8 cellular contexts compared by ENCODE assay signal in the genomic region with DNA sequence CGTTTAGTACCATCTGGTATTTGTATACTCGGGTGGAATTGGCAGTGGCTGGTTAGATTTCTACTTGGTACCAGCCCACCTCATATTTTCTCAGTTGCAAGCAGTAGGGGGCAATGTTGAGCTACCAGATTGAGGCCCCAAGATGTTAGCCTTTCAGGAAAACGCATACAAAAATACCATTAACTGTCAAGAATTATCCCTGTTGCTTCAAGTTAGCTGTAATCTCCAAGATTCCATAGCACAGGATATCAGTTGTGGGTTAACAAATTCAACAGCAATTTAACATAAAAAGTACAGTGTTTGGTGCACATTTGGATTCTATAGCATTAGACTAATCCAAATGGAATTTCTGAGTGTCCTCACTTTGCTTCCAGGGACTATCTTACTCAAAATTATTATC.
DNase-seq lines count a peak whose midpoint lies in the region; ATAC-seq and TF ChIP-seq lines count a peak whose summit lies in the region.

No MANE protein-coding gene starts in this region.

- peaks cover 0 to 3% of the 10 kb centered on the region in 2 experiments for H3K36me3 ChIP-seq in trophoblast cell (ENCODE audit: control insufficient read depth in 1 of 2, insufficient read depth in 2 of 2, low read length in 2 of 2)

- no peak overlapping the region for H3K27ac Mint-ChIP-seq in Calu3 (ENCODE audit: unreplicated experiment)
- peak overlapping the region; percentile 75 for H3K27ac Mint-ChIP-seq in HFFc6
- peak overlapping the region; percentile 11 for H3K27ac Mint-ChIP-seq in activated T-helper 1 cell treated with anti-CD3 and anti-CD28 coated beads, Interleukin-12 subunit alpha, Interleukin-12 subunit beta, Interleukin-2, Interleukin-4 antibody, amounts not matched to agents 30 ng/mL and 10 ng/mL and 1 ng/mL, durations not matched to agents 14 hours and 24 hours and 36 hours

- H3K9me3 ChIP-seq in trophoblast cell (ENCODE audit: insufficient read depth, low read depth, low read length), result no peaks in the 10 kb centered on the region

- H4K8ac ChIP-seq in trophoblast cell (ENCODE audit: low read depth, low read length), result no peak overlapping the region

- no peak overlapping the region for H3K4ac ChIP-seq in trophoblast cell (ENCODE audit: low read depth, low read length)

- H3K9me3 Mint-ChIP-seq in Calu3 (ENCODE audit: low read depth, unreplicated experiment), result no peaks in the 10 kb centered on the region
- H3K9me3 Mint-ChIP-seq in HFFc6, result no peaks in the 10 kb centered on the region
- no peaks in the 10 kb centered on the region for H3K9me3 Mint-ChIP-seq in activated T-helper 1 cell treated with anti-CD3 and anti-CD28 coated beads, Interleukin-12 subunit alpha, Interleukin-12 subunit beta, Interleukin-2, Interleukin-4 antibody, amounts not matched to agents 30 ng/mL and 10 ng/mL and 1 ng/mL, durations not matched to agents 14 hours and 24 hours and 36 hours

- H3K4me1 Mint-ChIP-seq in Calu3 (ENCODE audit: low read depth, unreplicated experiment) (peaks cover 11% of the 10 kb centered on the region), HFFc6 (ENCODE audit: low read depth) (peaks cover 39% of the 10 kb centered on the region)
- H3K4me1 Mint-ChIP-seq in activated T-helper 1 cell treated with anti-CD3 and anti-CD28 coated beads, Interleukin-12 subunit alpha, Interleukin-12 subunit beta, Interleukin-2, Interleukin-4 antibody, amounts not matched to agents 30 ng/mL and 10 ng/mL and 1 ng/mL, durations not matched to agents 14 hours and 24 hours and 36 hours (ENCODE audit: low read depth), result peaks cover 38% of the 10 kb centered on the region

- H3K23ac ChIP-seq in trophoblast cell (ENCODE audit: low read length), result no peak overlapping the region

- H4K12ac ChIP-seq in trophoblast cell (ENCODE audit: low read depth, low read length), result no peak overlapping the region

- DNase-seq in Calu3 (peak; percentile 67), HFFc6 (peak; percentile 60), NOMO-1 (lab: John Stamatoyannopoulos, UW; ENCODE audit: unreplicated experiment in 2 of 2) (peak; percentile 43 to 49), germinal center (ENCODE audit: low spot score) (peak; percentile 6), trophoblast cell (peak; percentile 29 to 69)
- peak; percentile 39 for DNase-seq in activated T-helper 1 cell treated with anti-CD3 and anti-CD28 coated beads, Interleukin-12 subunit alpha, Interleukin-12 subunit beta, Interleukin-2, Interleukin-4 antibody, amounts not matched to agents 30 ng/mL and 10 ng/mL and 1 ng/mL, durations not matched to agents 14 hours and 24 hours and 36 hours (ENCODE audit: low spot score)

- no peak overlapping the region for H3K14ac ChIP-seq in trophoblast cell (ENCODE audit: low read length)

- no peak overlapping the region for H2BK120ac ChIP-seq in trophoblast cell (ENCODE audit: insufficient read depth, low read length, poor library complexity)

- no peaks in the 10 kb centered on the region for H3K36me3 Mint-ChIP-seq in Calu3 (ENCODE audit: insufficient read depth, unreplicated experiment)
- peaks cover 10% of the 10 kb centered on the region for H3K36me3 Mint-ChIP-seq in HFFc6 (ENCODE audit: low read depth)
- peaks cover 5% of the 10 kb centered on the region for H3K36me3 Mint-ChIP-seq in activated T-helper 1 cell treated with anti-CD3 and anti-CD28 coated beads, Interleukin-12 subunit alpha, Interleukin-12 subunit beta, Interleukin-2, Interleukin-4 antibody, amounts not matched to agents 30 ng/mL and 10 ng/mL and 1 ng/mL, durations not matched to agents 14 hours and 24 hours and 36 hours (ENCODE audit: low read depth)

- H3K18ac ChIP-seq in trophoblast cell (ENCODE audit: low read length), result no peak overlapping the region

- intact Hi-C loops in Calu3 (cut with micrococcal nuclease; ENCODE audit: unreplicated experiment), result loop anchor here (2.0 to 10.0 kb wide), 4 partner anchors 119 to 1065 kb away; a partner anchor contains a TSS
- intact Hi-C loops in activated T-helper 1 cell treated with anti-CD3 and anti-CD28 coated beads, Interleukin-12 subunit alpha, Interleukin-12 subunit beta, Interleukin-2, Interleukin-4 antibody, amounts not matched to agents 30 ng/mL and 10 ng/mL and 1 ng/mL, durations not matched to agents 14 hours and 24 hours and 36 hours (cut with micrococcal nuclease), result loop anchor here (1.0 to 10.0 kb wide), 7 partner anchors 21 to 1365 kb away; no protein-coding TSS in a partner anchor

- ATAC-seq in HG02884 (IDR thresholded peaks at IDR 0.05; ENCODE audit: unreplicated experiment), result no peak
- no peak for ATAC-seq in HG03460 (IDR thresholded peaks at IDR 0.05; ENCODE audit: unreplicated experiment)

- no peaks in the 10 kb centered on the region for H3K79me2 ChIP-seq in trophoblast cell (ENCODE audit: control insufficient read depth, insufficient read depth, low read length, poor library complexity)

- BruUV-seq in Calu3 (replicated peaks; lab: Mats Ljungman, UMichigan), result no TSS peak

- H3K4me2 ChIP-seq in trophoblast cell (ENCODE audit: low read length), result no peak overlapping the region

- H3K4me1 ChIP-seq in trophoblast cell (ENCODE audit: control insufficient read depth in 1 of 2, insufficient read depth in 2 of 2, low read length in 2 of 2), result no peaks in the 10 kb centered on the region

- H2BK5ac ChIP-seq in trophoblast cell (ENCODE audit: low read depth, low read length, poor library complexity), result no peak overlapping the region

- H3K9ac ChIP-seq in trophoblast cell (ENCODE audit: low read length), result no peak overlapping the region

- no peak overlapping the region for H3K27ac ChIP-seq in trophoblast cell (ENCODE audit: low read depth, low read length)

- no peak overlapping the region for H4K91ac ChIP-seq in trophoblast cell (ENCODE audit: low read depth, low read length)

- no peaks in the 10 kb centered on the region for H3K27me3 ChIP-seq in trophoblast cell (ENCODE audit: insufficient read depth, low read length)

- no peak overlapping the region for H3K4me3 ChIP-seq in trophoblast cell (ENCODE audit: low read depth, low read length)

- TF ChIP-seq CTCF in Calu3 (IDR thresholded peaks at IDR 0.05; ENCODE audit: unreplicated experiment) (peak; percentile 31), HFFc6 (IDR thresholded peaks at IDR 0.05) (peak; percentile 90)

- no peak overlapping the region for H2AK5ac ChIP-seq in trophoblast cell (ENCODE audit: low read length)

- WGBS in trophoblast cell (ENCODE audit: extremely low coverage, insufficient coverage, insufficient read length), result no CpG with 5 or more reads among the region's 3 CpGs

- H3K79me1 ChIP-seq in trophoblast cell (ENCODE audit: low read length), result no peaks in the 10 kb centered on the region

- H3K4me3 Mint-ChIP-seq in Calu3 (ENCODE audit: low read depth, unreplicated experiment) (no peak overlapping the region), HFFc6 (no peak overlapping the region)
- no peak overlapping the region for H3K4me3 Mint-ChIP-seq in activated T-helper 1 cell treated with anti-CD3 and anti-CD28 coated beads, Interleukin-12 subunit alpha, Interleukin-12 subunit beta, Interleukin-2, Interleukin-4 antibody, amounts not matched to agents 30 ng/mL and 10 ng/mL and 1 ng/mL, durations not matched to agents 14 hours and 24 hours and 36 hours

- H3K27me3 Mint-ChIP-seq in Calu3 (ENCODE audit: unreplicated experiment), result no peaks in the 10 kb centered on the region
- H3K27me3 Mint-ChIP-seq in HFFc6 (ENCODE audit: insufficient read depth), result peaks cover 2% of the 10 kb centered on the region; the same call in 1 of the 2 replicates
- H3K27me3 Mint-ChIP-seq in activated T-helper 1 cell treated with anti-CD3 and anti-CD28 coated beads, Interleukin-12 subunit alpha, Interleukin-12 subunit beta, Interleukin-2, Interleukin-4 antibody, amounts not matched to agents 30 ng/mL and 10 ng/mL and 1 ng/mL, durations not matched to agents 14 hours and 24 hours and 36 hours (ENCODE audit: insufficient read depth), result no peaks in the 10 kb centered on the region

- H2AFZ ChIP-seq in trophoblast cell (ENCODE audit: insufficient read depth, low read length, poor library complexity), result no peak overlapping the region

- CTCF ChIA-PET in Calu3 (lab: Charles Lee), result interaction anchor here (0.8 to 1.4 kb wide), 5 partner anchors 116 to 394 kb away, joined by 3 to 4 read pairs (median 3); a partner anchor contains a TSS

- no peak overlapping the region for H2BK12ac ChIP-seq in trophoblast cell (ENCODE audit: low read length)

Comparison
In these comparisons a context has a peak if more than half of its experiments do, and no peak if none do; other contexts are left out.
1. DNase-seq: peak in every context shown above with its lines; median percentile 67 in Calu3; 60 in HFFc6; 49 in trophoblast cell; 46 in NOMO-1; 39 in activated T-helper 1 cell treated with anti-CD3 and anti-CD28 coated beads, Interleukin-12 subunit alpha, Interleukin-12 subunit beta, Interleukin-2, Interleukin-4 antibody, amounts not matched to agents 30 ng/mL and 10 ng/mL and 1 ng/mL, durations not matched to agents 14 hours and 24 hours and 36 hours; 6 in germinal center.